8 cellular contexts compared by ENCODE assay signal in genomic region chr1:198598796-198599321, GRCh38. TPM values are rescaled to one million over a fixed set of nuclear protein-coding genes. Genes with fewer than 3 reads are reported as not detected.
DNase-seq lines count a peak whose midpoint lies in the region; ATAC-seq and TF ChIP-seq lines count a peak whose summit lies in the region.

No MANE protein-coding gene starts in this region.

- 84 to 88% methylated on average over 6 of the region's 6 CpGs for WGBS in aorta, 2 donors

- peaks cover 13% of the 10 kb centered on the region for H3K36me3 Mint-ChIP-seq in activated naive CD8-positive, alpha-beta T cell

- ATAC-seq in GM21360 (IDR thresholded peaks at IDR 0.05; ENCODE audit: unreplicated experiment) (peak; percentile 78), HG03520 (IDR thresholded peaks at IDR 0.05; ENCODE audit: unreplicated experiment) (peak; percentile 81), aorta (ENCODE audit: low FRiP score) (no peak)

- peak overlapping the region; percentile 44 for H3K4me3 Mint-ChIP-seq in activated naive CD8-positive, alpha-beta T cell

- DNase-seq in GM10266 (ENCODE audit: extremely low spot score) (peak; percentile 22), HuH-7 (ENCODE audit: low spot score) (no peak), aorta (no peak), NCI-H2029 treated with DMSO at 0.1 percent for 48 hours (lab: John Stamatoyannopoulos, UW) (no peak)
- DNase-seq in stimulated activated CD4-positive, alpha-beta T cell treated with anti-CD3 and anti-CD28 coated beads, Interleukin-1b, Interleukin-23, amount 100 ng/mL, for 48 hours, result no peak

- peaks cover 4% of the 10 kb centered on the region for H3K9me3 Mint-ChIP-seq in activated naive CD8-positive, alpha-beta T cell (ENCODE audit: low read depth)

- intact Hi-C loops in aorta (cut with DNase I), result no loop called here

- H3K4me1 ChIP-seq in aorta (ENCODE audit: control insufficient read depth in 1 of 2, insufficient read depth in 2 of 2, low read length in 2 of 2), result no peaks in the 10 kb centered on the region

- peaks cover 87% of the 10 kb centered on the region for H3K4me1 Mint-ChIP-seq in activated naive CD8-positive, alpha-beta T cell (ENCODE audit: low read depth)

- TF ChIP-seq CTCF in GM10266 (IDR thresholded peaks at IDR 0.05; ENCODE audit: control insufficient read depth, insufficient read depth, low read depth, missing control alignments), result no peak

- H3K27me3 Mint-ChIP-seq in activated naive CD8-positive, alpha-beta T cell, result no peaks in the 10 kb centered on the region

- H3K36me3 ChIP-seq in aorta (ENCODE audit: control insufficient read depth in 1 of 2, insufficient read depth in 2 of 2, low read length in 1 of 2), result no peaks in the 10 kb centered on the region

- H3K27me3 ChIP-seq in aorta (ENCODE audit: control insufficient read depth in 1 of 2, insufficient read depth in 2 of 2, low read length in 1 of 2), result no peaks in the 10 kb centered on the region

- H3K27ac Mint-ChIP-seq in activated naive CD8-positive, alpha-beta T cell, result peak overlapping the region; percentile 97

- no peaks in the 10 kb centered on the region for H3K9me3 ChIP-seq in aorta (ENCODE audit: control insufficient read depth, low read length)

- no peak overlapping the region for H3K27ac ChIP-seq in aorta (ENCODE audit: low read depth in 1 of 2, low read length in 2 of 2)

- no peak overlapping the region for H3K4me3 ChIP-seq in aorta (ENCODE audit: low read length in 2 of 2)

RNA-seq across cellular contexts. Expression of gene PTPRC, which starts 40.0 kb away (rescaled TPM):
- 10 to 100 TPM; 46.6 to 89.9 TPM for total RNA-seq in aorta
- polyA plus RNA-seq in aorta, result 10 to 100 TPM in 1 of 2 donors, 1 to 10 TPM in 1; 1.4 to 12.9 TPM

RNA-seq across cellular contexts. Expression of gene ATP6V1G3, which starts 58.4 kb away (rescaled TPM):
- not detected for total RNA-seq in aorta
- polyA plus RNA-seq in aorta, result not detected
